10 cellular contexts compared by ENCODE assay signal in the genomic region with DNA sequence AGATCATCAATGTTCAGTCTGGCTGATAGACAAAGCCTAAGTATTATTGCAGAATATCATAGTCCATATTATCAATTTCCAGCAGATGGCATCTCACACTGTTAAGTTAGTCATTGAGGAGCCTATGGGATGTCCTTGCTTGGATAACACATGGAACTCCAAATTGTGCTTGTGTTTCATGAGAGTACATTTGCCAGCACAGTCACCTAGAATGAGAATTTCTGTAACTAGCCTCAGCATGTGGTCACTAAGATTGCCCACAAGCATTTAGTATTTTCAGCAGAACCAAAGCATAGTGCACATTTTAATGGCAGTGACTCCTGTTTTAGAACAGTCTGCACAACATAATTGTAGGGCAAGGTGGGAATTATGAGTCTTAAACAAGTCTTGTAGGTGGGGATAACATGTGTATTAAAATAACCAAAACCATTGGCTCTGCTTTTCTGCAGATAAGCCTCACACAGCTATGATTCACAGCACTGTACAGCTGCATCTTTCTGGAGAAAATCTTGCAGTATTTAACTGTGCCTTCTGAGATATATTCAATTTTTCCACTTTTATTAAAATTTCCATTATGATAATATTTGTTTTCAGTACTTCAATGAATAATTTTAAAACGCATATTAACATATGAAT.
A peak's percentile ranks its signal among the peaks of the same experiment; 100 is the strongest.
DNase-seq lines count a peak whose midpoint lies in the region; ATAC-seq and TF ChIP-seq lines count a peak whose summit lies in the region.
"Had no signal": no experiment of that assay in that cellular context is flagged by ENCODE, and none has a peak within 500 bp of the region (broad histone marks: within the 10 kb centered on the region; RNA-seq: fewer than 3 reads in every experiment).

No MANE protein-coding gene starts in this region.

- H3K9ac ChIP-seq in SK-N-SH: no peak overlapping the region

- H3K4me3 ChIP-seq in LNCaP clone FGC (ENCODE audit: low read depth, low read length) (no peak overlapping the region), SK-N-SH (ENCODE audit: low read depth in 2 of 2, low read length in 1 of 2) (no peak overlapping the region)

- H4K20me1 ChIP-seq in SK-N-SH (ENCODE audit: insufficient read depth): no peaks in the 10 kb centered on the region

- peak; percentile 50 for DNase-seq in COR-L47 (lab: John Stamatoyannopoulos, UW)
- peak; percentile 11 for DNase-seq in LNCaP clone FGC (ENCODE audit: low read depth)
- peak; percentile 12 for DNase-seq in SK-N-SH
- peak; percentile 31 for DNase-seq in left kidney (ENCODE audit: low read depth, low spot score)
- DNase-seq in epidermal melanocyte (ENCODE audit: insufficient read length, low spot score): no peak
- no peak for DNase-seq in HuH-7 (ENCODE audit: low spot score)
- no peak for DNase-seq in NCI-H1930 (lab: John Stamatoyannopoulos, UW)
- DNase-seq: activated B cell treated with CpG ODN at 0.5 μM for 24 hours, cerebellar nuclear complex had no signal

- H3K9me2 ChIP-seq in SK-N-SH: no peaks in the 10 kb centered on the region

- H3F3A ChIP-seq in SK-N-SH (replicated peaks; ENCODE audit: insufficient read depth): no peaks in the 10 kb centered on the region

- H2AFZ ChIP-seq in SK-N-SH (ENCODE audit: low read depth): no peak overlapping the region

- no peak for ATAC-seq in HG03139 (IDR thresholded peaks at IDR 0.05; ENCODE audit: unreplicated experiment)

- WGBS in SK-N-SH (ENCODE audit: low lambda C conversion rate): 75% methylated on average over 1 of the region's 1 CpG

- no peaks in the 10 kb centered on the region for H3K27me3 ChIP-seq in SK-N-SH (ENCODE audit: insufficient read depth)

- POLR2A ChIA-PET in SK-N-SH (lab: Yijun Ruan, JAX): no interaction called here

- no peak for TF ChIP-seq EP300 in SK-N-SH (IDR thresholded peaks at IDR 0.05; ENCODE audit: borderline replicate concordance in 1 of 2, low read depth in 1 of 2, low read length in 1 of 2)

- H3K4me1 ChIP-seq in SK-N-SH (ENCODE audit: control insufficient read depth in 1 of 2, insufficient read depth in 2 of 2, low read depth in 1 of 2, low read length in 1 of 2): no peaks in the 10 kb centered on the region; a peak in 1 of 4 replicates

- H3K27ac ChIP-seq in SK-N-SH (ENCODE audit: low read depth in 2 of 2, low read length in 1 of 2): no peak overlapping the region

- no peaks in the 10 kb centered on the region for H3K79me2 ChIP-seq in SK-N-SH (ENCODE audit: insufficient read depth)

- CTCF ChIA-PET in SK-N-SH (lab: Yijun Ruan, JAX): interaction anchor here (0.8 to 1.4 kb wide), 8 partner anchors 9 to 471 kb away, joined by 3 to 5 read pairs (median 4); no protein-coding TSS in a partner anchor

- no peak overlapping the region for H3K4me2 ChIP-seq in SK-N-SH

- no peaks in the 10 kb centered on the region for H3K9me3 ChIP-seq in SK-N-SH

- H3K36me3 ChIP-seq in SK-N-SH (replicated peaks in 1 of 2; ENCODE audit: control insufficient read depth in 1 of 2, insufficient read depth in 2 of 2, low read length in 1 of 2): no peaks in the 10 kb centered on the region

- TF ChIP-seq CTCF in LNCaP clone FGC (IDR thresholded peaks at IDR 0.05; ENCODE audit: control insufficient read depth, extremely low read depth, insufficient read depth) (peak; percentile 49), SK-N-SH (IDR thresholded peaks at IDR 0.05) (peak; percentile 64)

- TF ChIP-seq RAD21 in SK-N-SH (IDR thresholded peaks at IDR 0.05; ENCODE audit: low read length): peak; percentile 76

TF ChIP-seq in SK-N-SH, 30 proteins besides CTCF, POLR2A, EP300 and RAD21:
- peak; percentile 64 for TF ChIP-seq SMC3 (IDR thresholded peaks at IDR 0.05; ENCODE audit: low read depth, low read length)
- TF ChIP-seq TEAD4 (IDR thresholded peaks at IDR 0.05; ENCODE audit: borderline replicate concordance, insufficient read depth): no peak
- TF ChIP-seq NFIC (IDR thresholded peaks at IDR 0.05; ENCODE audit: borderline replicate concordance): no peak
TF ChIP-seq in SK-N-SH: peak in this region for 1.

Comparison
In these comparisons a context has a peak if more than half of its experiments do, and no peak if none do; other contexts are left out.
1. DNase-seq: peak in COR-L47 (single experiment), LNCaP clone FGC (single experiment), SK-N-SH (single experiment) and left kidney (single experiment); none in epidermal melanocyte (single experiment), HuH-7 (single experiment) and NCI-H1930 (0 of 2).